Comparison of ENCODE assay signal across 20 cellular contexts in genomic region chr20:32898721-32899120, GRCh38. TPM values are rescaled to one million over a fixed set of nuclear protein-coding genes. Genes with fewer than 3 reads are reported as not detected.
DNase-seq lines count a peak whose midpoint lies in the region; ATAC-seq, FAIRE-seq and TF ChIP-seq lines count a peak whose summit lies in the region.
"Had no signal": no experiment of that assay in that cellular context is flagged by ENCODE, and none has a peak within 500 bp of the region (broad histone marks: within the 10 kb centered on the region; RNA-seq: fewer than 3 reads in every experiment).

No MANE protein-coding gene starts in this region.

- H4K20me1 ChIP-seq in IMR-90 (ENCODE audit: insufficient read depth, low read length), result no peaks in the 10 kb centered on the region
- peaks cover 3% of the 10 kb centered on the region for H4K20me1 ChIP-seq in osteoblast (ENCODE audit: insufficient read depth, low read length)

- no peaks in the 10 kb centered on the region for H3K4me1 ChIP-seq in IMR-90 (ENCODE audit: control insufficient read depth, insufficient read depth, low read length)
- no peaks in the 10 kb centered on the region for H3K4me1 ChIP-seq in osteoblast (ENCODE audit: insufficient read depth, low read length)
- H3K4me1 ChIP-seq: psoas muscle had no signal

- no peak overlapping the region for H2BK15ac ChIP-seq in IMR-90 (ENCODE audit: low read depth, low read length)

- DNase-seq in Daoy (ENCODE audit: low read depth), result peak; percentile 21
- DNase-seq in IMR-90, result peak; percentile 56
- DNase-seq in cardiac fibroblast (ENCODE audit: low read depth in 2 of 2), result peak; percentile 17 to 46
- DNase-seq in osteoblast (ENCODE audit: insufficient read length, low spot score, missing footprints), result peak; percentile 90
- DNase-seq in DMS79 (lab: John Stamatoyannopoulos, UW), result no peak
- DNase-seq in D721Med (ENCODE audit: insufficient read length, low spot score), result no peak
- no peak for DNase-seq in HEK293T (ENCODE audit: extremely low spot score)
- DNase-seq: activated CD8-positive, alpha-beta memory T cell treated with anti-CD3 and anti-CD28 coated beads, Interleukin-2, amount 50 U/mL, for 4 hours; CD4-positive, alpha-beta memory T cell; effector CD8-positive, alpha-beta T cell; left ventricle myocardium superior; naive thymus-derived CD4-positive, alpha-beta T cell; NCI-H1417; NK-92 treated with Interleukin-12 subunit alpha and Interleukin-12 subunit beta, amount 100 ng/mL, for 24 hours; psoas muscle; Right ventricle myocardium superior; T-helper 17 cell had no signal

- H2BK5ac ChIP-seq in IMR-90 (ENCODE audit: low read depth, low read length, poor library complexity, severe bottlenecking), result no peak overlapping the region

- H3K18ac ChIP-seq in IMR-90 (ENCODE audit: low read depth, low read length), result no peak overlapping the region

- no CpG with 5 or more reads among the region's 5 CpGs for WGBS in IMR-90 (ENCODE audit: extremely low coverage in 2 of 2, insufficient read length in 1 of 2), 2 experiments

- H3K27ac ChIP-seq in IMR-90 (ENCODE audit: insufficient read depth, low read length) (no peak overlapping the region), osteoblast (ENCODE audit: low read depth, low read length) (no peak overlapping the region)
- H3K27ac ChIP-seq: psoas muscle had no signal

- no peak overlapping the region for H2AK5ac ChIP-seq in IMR-90 (ENCODE audit: low read depth, low read length)

- H3K4me2 ChIP-seq in IMR-90 (ENCODE audit: low read depth, low read length), result no peak overlapping the region
- no peak overlapping the region for H3K4me2 ChIP-seq in osteoblast (ENCODE audit: insufficient read depth, low read length)

- H3K79me2 ChIP-seq in osteoblast (ENCODE audit: insufficient read depth, low read length), result no peaks in the 10 kb centered on the region

- H3K79me1 ChIP-seq in IMR-90 (ENCODE audit: low read depth in 1 of 2, low read length in 2 of 2), result no peaks in the 10 kb centered on the region

- no peak overlapping the region for H4K5ac ChIP-seq in IMR-90 (ENCODE audit: low read depth, low read length)

- no TSS peak for BruUV-seq in IMR-90 (replicated peaks; lab: Mats Ljungman, UMichigan)

- no peak overlapping the region for H4K8ac ChIP-seq in IMR-90 (ENCODE audit: low read depth in 2 of 2, low read length in 2 of 2)

- no peaks in the 10 kb centered on the region; the same call in 1 of the 2 replicates for H3K9me1 ChIP-seq in IMR-90 (ENCODE audit: insufficient read depth, low read length)

- H2BK120ac ChIP-seq in IMR-90 (ENCODE audit: low read depth, low read length), result no peak overlapping the region

- H2AFZ ChIP-seq in IMR-90 (replicated peaks; ENCODE audit: low read length, poor library complexity), result no peak overlapping the region
- H2AFZ ChIP-seq in osteoblast (ENCODE audit: low read length), result no peak overlapping the region

- H3K9ac ChIP-seq in IMR-90 (ENCODE audit: low read depth, low read length), result no peak overlapping the region

- no peak overlapping the region for H2AK9ac ChIP-seq in IMR-90 (replicated peaks; ENCODE audit: low read depth, low read length, poor library complexity)

- H3K27me3 ChIP-seq in IMR-90 (ENCODE audit: control insufficient read depth, insufficient read depth, low read length) (peaks cover 5% of the 10 kb centered on the region; the same call in 1 of the 2 replicates), osteoblast (ENCODE audit: insufficient read depth, low read length) (no peaks in the 10 kb centered on the region)

- H3K56ac ChIP-seq in IMR-90 (ENCODE audit: extremely low read depth, insufficient read depth, low read length), result no peak overlapping the region

- dilution Hi-C loops in IMR-90 (cut with HindIII; ENCODE audit: low sequenced_read_pairs, unreplicated experiment), result no loop called here

- no peak overlapping the region for H3K14ac ChIP-seq in IMR-90 (replicated peaks; ENCODE audit: low read depth, low read length)

- no peak overlapping the region for H3K4me3 ChIP-seq in IMR-90 (ENCODE audit: insufficient read depth, low read depth, low read length)
- no peak overlapping the region for H3K4me3 ChIP-seq in cardiac fibroblast (replicated peaks in 1 of 2; ENCODE audit: low read depth in 2 of 2, low read length in 2 of 2)
- H3K4me3 ChIP-seq in osteoblast (ENCODE audit: insufficient read depth, low read length), result no peak overlapping the region
- H3K4me3 ChIP-seq: psoas muscle had no signal

- no peak for TF ChIP-seq RAD21 in IMR-90 (IDR thresholded peaks at IDR 0.05; ENCODE audit: low read length)

- no peak overlapping the region for H2BK20ac ChIP-seq in IMR-90 (ENCODE audit: low read depth, low read length)

- no peak for TF ChIP-seq POLR2A in IMR-90 (IDR thresholded peaks at IDR 0.05; ENCODE audit: low read depth, low read length)

- in situ Hi-C loops in IMR-90 (cut with MboI; ENCODE audit: low sequenced_read_pairs), result no loop called here

- no peak overlapping the region for H3K4ac ChIP-seq in IMR-90 (ENCODE audit: low read depth, low read length)

- CTCF ChIA-PET in IMR-90 (lab: Yijun Ruan, JAX) (no interaction called here), HEK293T (lab: Yijun Ruan, JAX) (no interaction called here)

- H3K36me3 ChIP-seq in IMR-90 (ENCODE audit: control insufficient read depth, insufficient read depth, low read length) (no peaks in the 10 kb centered on the region), osteoblast (ENCODE audit: insufficient read depth, low read length) (no peaks in the 10 kb centered on the region)

- POLR2A ChIA-PET in IMR-90 (lab: Charles Lee; ENCODE audit: unreplicated experiment), result no interaction called here
- POLR2A ChIA-PET in HEK293T (lab: Yijun Ruan, JAX), result no interaction called here

- intact Hi-C loops in IMR-90 (cut with micrococcal nuclease), result no loop called here

- no peak overlapping the region for H4K91ac ChIP-seq in IMR-90 (ENCODE audit: insufficient read depth, low read depth, low read length)

- H3K23ac ChIP-seq in IMR-90 (ENCODE audit: low read depth, low read length), result no peak overlapping the region

- H3K9me3 ChIP-seq in IMR-90 (ENCODE audit: control insufficient read depth, insufficient read depth, low read length), result no peaks in the 10 kb centered on the region
- no peaks in the 10 kb centered on the region for H3K9me3 ChIP-seq in osteoblast (ENCODE audit: low read depth, low read length)
- H3K9me3 ChIP-seq: psoas muscle had no signal

- no peak for TF ChIP-seq CTCF in IMR-90 (conservative IDR thresholded peaks at IDR 0.05; ENCODE audit: low read depth, low read length)
- TF ChIP-seq CTCF in cardiac fibroblast (IDR thresholded peaks at IDR 0.05; ENCODE audit: low read depth, low read length), result no peak
- TF ChIP-seq CTCF in osteoblast (IDR thresholded peaks at IDR 0.05; ENCODE audit: extremely low read depth, low read depth, low read length), result no peak
- no peak for TF ChIP-seq CTCF in D721Med (IDR thresholded peaks at IDR 0.05; ENCODE audit: insufficient read depth, missing control alignments)

- ATAC-seq in IMR-90 (ENCODE audit: low read depth) (peak; percentile 55), HG03354 (IDR thresholded peaks at IDR 0.05; ENCODE audit: poor library complexity, severe bottlenecking, unreplicated experiment) (no peak)
- ATAC-seq: left ventricle myocardium superior; naive thymus-derived CD4-positive, alpha-beta T cell; psoas muscle; T-helper 17 cell had no signal

- FAIRE-seq in D721Med (lab: Jason Lieb, UNC), result no peak
- FAIRE-seq: frontal cortex had no signal

TF ChIP-seq in IMR-90, 13 proteins besides CTCF, POLR2A, EP300 and RAD21 (continues in another document):
- TF ChIP-seq ELK1 (IDR thresholded peaks at IDR 0.05; ENCODE audit: borderline replicate concordance, low read depth, low read length), result no peak
- no peak for TF ChIP-seq MAFK (IDR thresholded peaks at IDR 0.05; ENCODE audit: low read depth, low read length)
- TF ChIP-seq MXI1 (IDR thresholded peaks at IDR 0.05; ENCODE audit: borderline replicate concordance, low read depth, low read length), result no peak
- TF ChIP-seq SMC3 (IDR thresholded peaks at IDR 0.05; ENCODE audit: low read depth, low read length), result no peak

TF ChIP-seq in HEK293T, 16 proteins besides CTCF, POLR2A, EP300 and RAD21:
- no peak for TF ChIP-seq BHLHE40 (IDR thresholded peaks at IDR 0.05; ENCODE audit: borderline replicate concordance)
- no peak for TF ChIP-seq SUZ12 (IDR thresholded peaks at IDR 0.05)
- TF ChIP-seq FOXK2 (IDR thresholded peaks at IDR 0.05), result no peak
- TF ChIP-seq HDGF (IDR thresholded peaks at IDR 0.05; ENCODE audit: borderline replicate concordance), result no peak
- no peak for TF ChIP-seq ELF4 (IDR thresholded peaks at IDR 0.05)
- TF ChIP-seq FOXA1 (IDR thresholded peaks at IDR 0.05), result no peak
- TF ChIP-seq TARDBP (IDR thresholded peaks at IDR 0.05), result no peak
- TF ChIP-seq SP1 (IDR thresholded peaks at IDR 0.05), result no peak
- TF ChIP-seq CTBP1 (IDR thresholded peaks at IDR 0.05; ENCODE audit: borderline replicate concordance), result no peak
- TF ChIP-seq PKNOX1 (IDR thresholded peaks at IDR 0.05), result no peak
- TF ChIP-seq L3MBTL2 (conservative IDR thresholded peaks at IDR 0.05), result no peak
- no peak for TF ChIP-seq NFRKB (IDR thresholded peaks at IDR 0.05)
- TF ChIP-seq ARNT (IDR thresholded peaks at IDR 0.05), result no peak
- no peak for TF ChIP-seq LEF1 (IDR thresholded peaks at IDR 0.05; ENCODE audit: borderline replicate concordance)
- TF ChIP-seq ZNF384 (IDR thresholded peaks at IDR 0.05), result no peak
- TF ChIP-seq FOXM1 (IDR thresholded peaks at IDR 0.05; ENCODE audit: borderline replicate concordance), result no peak

RNA-seq across cellular contexts. Expression of gene EFCAB8, which starts 40.0 kb away (rescaled TPM):
- 1.2 TPM in 1 of 2 replicates, not detected in the other for total RNA-seq in Daoy (2014; rRNA removed; shearing (Covaris generic))
- total RNA-seq in IMR-90 (2012; rRNA removed) (not detected in 2 replicates), osteoblast (1.4 TPM in 1 of 2 replicates, not detected in the other)
- polyA plus RNA-seq in IMR-90 (2012; rRNA removed), result 0.03 TPM in 1 of 2 replicates, not detected in the other
- polyA plus RNA-seq in IMR-90 (2012; cell fraction: cytosol; rRNA removed), result not detected in 2 replicates
- 0.02 and 0.16 TPM in 2 replicates for polyA plus RNA-seq in IMR-90 (2012; cell fraction: nucleus; rRNA removed; ENCODE audit: low replicate concordance)
- total RNA-seq: cardiac septum, frontal cortex, left ventricle myocardium superior, Right ventricle myocardium superior had no signal
- polyA plus RNA-seq: CD4-positive, alpha-beta memory T cell had no signal

Comparison
In these comparisons a context has a peak if more than half of its experiments do, and no peak if none do; other contexts are left out.
1. DNase-seq: peak in Daoy (single experiment), IMR-90 (single experiment), cardiac fibroblast (2 of 2) and osteoblast (single experiment); none in DMS79 (single experiment), D721Med (single experiment) and HEK293T (single experiment).